33 cellular contexts compared by ENCODE assay signal in the genomic region with DNA sequence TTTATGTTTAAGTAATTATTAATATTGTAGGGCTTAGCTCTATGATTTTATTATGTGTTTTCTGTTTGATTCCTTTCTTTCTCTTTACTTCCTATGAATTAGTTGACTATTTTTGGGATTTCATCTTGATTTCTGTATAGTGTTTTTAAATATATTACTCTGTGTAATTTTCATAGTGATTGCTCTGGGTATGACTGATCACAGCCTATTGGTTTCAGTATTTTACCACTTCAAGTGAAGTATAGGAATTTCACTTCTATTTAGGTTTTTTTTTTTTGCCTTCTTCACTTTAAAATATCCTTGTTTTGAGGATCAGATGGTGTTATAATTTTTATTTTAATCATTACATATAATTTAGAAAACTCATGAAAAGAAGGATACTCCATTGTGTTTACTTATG.
"Had no signal": no experiment of that assay in that cellular context is flagged by ENCODE, and none has a peak within 500 bp of the region (broad histone marks: within the 10 kb centered on the region; RNA-seq: fewer than 3 reads in every experiment).

No MANE protein-coding gene starts in this region.

- DNase-seq: activated CD4-positive, alpha-beta memory T cell treated with anti-CD3 and anti-CD28 coated beads for 36 hours; activated CD4-positive, alpha-beta T cell treated with anti-CD3 and anti-CD28 coated beads for 36 hours; activated CD4-positive, alpha-beta T cell treated with anti-CD3 and anti-CD28 coated beads, Interleukin-2, amount 10 ng/mL, durations not matched to agents 24 days and 14 days; activated CD4-positive, CD25-positive, alpha-beta regulatory T cell; activated CD4-positive, CD25-positive, alpha-beta regulatory T cell treated with anti-CD3 and anti-CD28 coated beads, Interleukin-2, amount 50 U/mL, for 72 hours; activated CD8-positive, alpha-beta memory T cell treated with anti-CD3 and anti-CD28 coated beads, Interleukin-2, amount 10 ng/mL, durations not matched to agents 7 days and 5 days; activated CD8-positive, alpha-beta memory T cell treated with anti-CD3 and anti-CD28 coated beads, Interleukin-2, amount 50 U/mL, for 4 hours; activated CD8-positive, alpha-beta T cell treated with anti-CD3 and anti-CD28 coated beads, Interleukin-2, amount 10 ng/mL, durations not matched to agents 7 days and 5 days; activated effector memory CD4-positive, alpha-beta T cell treated with anti-CD3 and anti-CD28 coated beads, Interleukin-2, amount 50 U/mL, for 16 hours; activated naive CD4-positive, alpha-beta T cell treated with anti-CD3 and anti-CD28 coated beads for 36 hours; activated naive CD8-positive, alpha-beta T cell treated with anti-CD3 and anti-CD28 coated beads for 36 hours; activated naive CD8-positive, alpha-beta T cell treated with anti-CD3 and anti-CD28 coated beads, Interleukin-2, amount 50 U/mL, for 24 hours; activated T-cell treated with anti-CD3 and anti-CD28 coated beads, Interleukin-2, amount 50 U/mL, for 1 hour; activated T-cell treated with anti-CD3 and anti-CD28 coated beads, Interleukin-2, amount 50 U/mL, for 48 hours; adrenal gland; amygdala; aorta; body of pancreas; caudate nucleus; cortex of kidney; dermis blood vessel endothelial cell; effector CD4-positive, alpha-beta T cell; effector memory CD8-positive, alpha-beta T cell; erythroblast; foreskin keratinocyte; head of caudate nucleus; T-helper 1 cell; T-helper 2 cell had no signal

- H3K27me3 ChIP-seq: adrenal gland, body of pancreas, esophagus muscularis mucosa, foreskin keratinocyte had no signal

- H3K27ac Mint-ChIP-seq: activated CD4-positive, alpha-beta memory T cell treated with anti-CD3 and anti-CD28 coated beads for 36 hours; activated CD4-positive, alpha-beta T cell treated with anti-CD3 and anti-CD28 coated beads for 36 hours; activated CD4-positive, alpha-beta T cell treated with anti-CD3 and anti-CD28 coated beads, Interleukin-2, amount 10 ng/mL, durations not matched to agents 24 days and 14 days; activated CD8-positive, alpha-beta memory T cell treated with anti-CD3 and anti-CD28 coated beads, Interleukin-2, amount 10 ng/mL, durations not matched to agents 7 days and 5 days; activated CD8-positive, alpha-beta T cell treated with anti-CD3 and anti-CD28 coated beads, Interleukin-2, amount 10 ng/mL, durations not matched to agents 7 days and 5 days; activated naive CD4-positive, alpha-beta T cell treated with anti-CD3 and anti-CD28 coated beads for 36 hours; activated naive CD4-positive, alpha-beta T cell treated with anti-CD3 and anti-CD28 coated beads, Interleukin-2, amount 50 U/mL, for 24 hours; activated naive CD8-positive, alpha-beta T cell treated with anti-CD3 and anti-CD28 coated beads for 36 hours; activated naive CD8-positive, alpha-beta T cell treated with anti-CD3 and anti-CD28 coated beads, Interleukin-2, amount 50 U/mL, for 24 hours; activated T-helper 1 cell treated with anti-CD3 and anti-CD28 coated beads, Interleukin-12 subunit alpha, Interleukin-12 subunit beta, Interleukin-2, Interleukin-4 antibody, amounts not matched to agents 30 ng/mL and 10 ng/mL and 1 ng/mL, durations not matched to agents 14 hours and 24 hours and 36 hours; activated T-helper 2 cell treated with anti-CD3 and anti-CD28 coated beads, Interferon-gamma antibody, Interleukin-2, Interleukin-4, amounts not matched to agents 10 μg/mL and 5 μg/mL and 100 μg/mL, durations not matched to agents 14 hours and 24 hours and 36 hours; effector memory CD8-positive, alpha-beta T cell had no signal

- H3K27me3 Mint-ChIP-seq: activated CD4-positive, alpha-beta memory T cell treated with anti-CD3 and anti-CD28 coated beads for 36 hours; activated CD4-positive, alpha-beta T cell treated with anti-CD3 and anti-CD28 coated beads for 36 hours; activated CD4-positive, alpha-beta T cell treated with anti-CD3 and anti-CD28 coated beads, Interleukin-2, amount 10 ng/mL, durations not matched to agents 24 days and 14 days; activated naive CD4-positive, alpha-beta T cell treated with anti-CD3 and anti-CD28 coated beads, Interleukin-2, amount 50 U/mL, for 24 hours; activated naive CD8-positive, alpha-beta T cell treated with anti-CD3 and anti-CD28 coated beads for 36 hours; activated naive CD8-positive, alpha-beta T cell treated with anti-CD3 and anti-CD28 coated beads, Interleukin-2, amount 50 U/mL, for 24 hours had no signal

- H3K36me3 ChIP-seq: adrenal gland, esophagus muscularis mucosa had no signal

- H3K4me3 ChIP-seq: adrenal gland, body of pancreas, esophagus muscularis mucosa had no signal

- H3K9me3 ChIP-seq: adrenal gland, body of pancreas, esophagus muscularis mucosa had no signal

- H3K4me1 Mint-ChIP-seq: activated CD4-positive, alpha-beta T cell treated with anti-CD3 and anti-CD28 coated beads for 36 hours; activated CD8-positive, alpha-beta memory T cell treated with anti-CD3 and anti-CD28 coated beads, Interleukin-2, amount 10 ng/mL, durations not matched to agents 7 days and 5 days; activated naive CD4-positive, alpha-beta T cell treated with anti-CD3 and anti-CD28 coated beads, Interleukin-2, amount 50 U/mL, for 24 hours; activated naive CD8-positive, alpha-beta T cell treated with anti-CD3 and anti-CD28 coated beads, Interleukin-2, amount 50 U/mL, for 24 hours had no signal

- H3K4me1 ChIP-seq: adrenal gland, esophagus muscularis mucosa, foreskin keratinocyte had no signal

- ATAC-seq: activated CD4-positive, alpha-beta T cell treated with anti-CD3 and anti-CD28 coated beads for 36 hours; activated CD8-positive, alpha-beta memory T cell treated with anti-CD3 and anti-CD28 coated beads, Interleukin-2, amount 10 ng/mL, durations not matched to agents 7 days and 5 days; activated CD8-positive, alpha-beta T cell treated with anti-CD3 and anti-CD28 coated beads, Interleukin-2, amount 10 ng/mL, durations not matched to agents 7 days and 5 days; activated naive CD8-positive, alpha-beta T cell treated with anti-CD3 and anti-CD28 coated beads, Interleukin-2, amount 50 U/mL, for 24 hours; body of pancreas; effector memory CD8-positive, alpha-beta T cell; foreskin keratinocyte had no signal

- H3K4me3 Mint-ChIP-seq: activated CD4-positive, alpha-beta memory T cell treated with anti-CD3 and anti-CD28 coated beads for 36 hours; activated CD4-positive, alpha-beta T cell treated with anti-CD3 and anti-CD28 coated beads for 36 hours; activated CD4-positive, alpha-beta T cell treated with anti-CD3 and anti-CD28 coated beads, Interleukin-2, amount 10 ng/mL, durations not matched to agents 24 days and 14 days; activated CD8-positive, alpha-beta memory T cell treated with anti-CD3 and anti-CD28 coated beads, Interleukin-2, amount 10 ng/mL, durations not matched to agents 7 days and 5 days; activated CD8-positive, alpha-beta T cell treated with anti-CD3 and anti-CD28 coated beads, Interleukin-2, amount 10 ng/mL, durations not matched to agents 7 days and 5 days; activated naive CD4-positive, alpha-beta T cell treated with anti-CD3 and anti-CD28 coated beads for 36 hours; activated naive CD4-positive, alpha-beta T cell treated with anti-CD3 and anti-CD28 coated beads, Interleukin-2, amount 50 U/mL, for 24 hours; activated naive CD8-positive, alpha-beta T cell treated with anti-CD3 and anti-CD28 coated beads for 36 hours; activated naive CD8-positive, alpha-beta T cell treated with anti-CD3 and anti-CD28 coated beads, Interleukin-2, amount 50 U/mL, for 24 hours; activated T-helper 1 cell treated with anti-CD3 and anti-CD28 coated beads, Interleukin-12 subunit alpha, Interleukin-12 subunit beta, Interleukin-2, Interleukin-4 antibody, amounts not matched to agents 30 ng/mL and 10 ng/mL and 1 ng/mL, durations not matched to agents 14 hours and 24 hours and 36 hours; effector memory CD8-positive, alpha-beta T cell had no signal

- H3K27ac ChIP-seq: adrenal gland, body of pancreas, esophagus muscularis mucosa, foreskin keratinocyte had no signal

- FAIRE-seq: colon had no signal

- H3K36me3 Mint-ChIP-seq: activated CD4-positive, alpha-beta memory T cell treated with anti-CD3 and anti-CD28 coated beads for 36 hours; activated CD8-positive, alpha-beta memory T cell treated with anti-CD3 and anti-CD28 coated beads, Interleukin-2, amount 10 ng/mL, durations not matched to agents 7 days and 5 days; activated naive CD4-positive, alpha-beta T cell treated with anti-CD3 and anti-CD28 coated beads, Interleukin-2, amount 50 U/mL, for 24 hours; activated naive CD8-positive, alpha-beta T cell treated with anti-CD3 and anti-CD28 coated beads for 36 hours had no signal
